ENCODE assay signal across 13 cellular contexts in genomic region chr6:147095316-147095715, GRCh38.
A peak's percentile ranks its signal among the peaks of the same experiment; 100 is the strongest.
DNase-seq lines count a peak whose midpoint lies in the region; ATAC-seq and TF ChIP-seq lines count a peak whose summit lies in the region.
"Had no signal": no experiment of that assay in that cellular context is flagged by ENCODE, and none has a peak within 500 bp of the region (broad histone marks: within the 10 kb centered on the region; RNA-seq: fewer than 3 reads in every experiment).

No MANE protein-coding gene starts in this region.

- H3K4me1 ChIP-seq in trophoblast cell (ENCODE audit: control insufficient read depth in 1 of 2, insufficient read depth in 2 of 2, low read length in 2 of 2) = no peaks in the 10 kb centered on the region
- H3K4me1 ChIP-seq: A549, Caco-2 had no signal

- H3K9ac ChIP-seq in trophoblast cell (ENCODE audit: low read length) = no peak overlapping the region

- no peak overlapping the region for H4K91ac ChIP-seq in trophoblast cell (ENCODE audit: low read depth, low read length)

- H3K4me3 ChIP-seq in fibroblast of mammary gland (ENCODE audit: control insufficient read depth, low read depth, low read length) = no peak overlapping the region
- H3K4me3 ChIP-seq in trophoblast cell (ENCODE audit: low read depth, low read length) = no peak overlapping the region
- H3K4me3 ChIP-seq: A549, GM23338 had no signal

- H3K27ac ChIP-seq in trophoblast cell (ENCODE audit: low read depth, low read length) = no peak overlapping the region
- no peak overlapping the region for H3K27ac ChIP-seq in substantia nigra (ENCODE audit: low read depth, low read length, poor library complexity, severe bottlenecking)
- H3K27ac ChIP-seq: A549 had no signal

- H3K36me3 ChIP-seq in trophoblast cell (ENCODE audit: control insufficient read depth in 1 of 2, insufficient read depth in 2 of 2, low read length in 2 of 2) = no peaks in the 10 kb centered on the region

- H3K9me3 ChIP-seq in trophoblast cell (ENCODE audit: insufficient read depth, low read depth, low read length) = no peaks in the 10 kb centered on the region
- H3K9me3 ChIP-seq: A549, Caco-2 had no signal

- WGBS in trophoblast cell (ENCODE audit: extremely low coverage, insufficient coverage, insufficient read length) = no CpG with 5 or more reads among the region's 3 CpGs

- H3K4me2 ChIP-seq in trophoblast cell (ENCODE audit: low read length) = no peak overlapping the region
- H3K4me2 ChIP-seq: A549, GM23338 had no signal

- H2BK12ac ChIP-seq in trophoblast cell (ENCODE audit: low read length) = no peak overlapping the region

- H2AK5ac ChIP-seq in trophoblast cell (ENCODE audit: low read length) = no peak overlapping the region

- no peaks in the 10 kb centered on the region for H3K27me3 ChIP-seq in trophoblast cell (ENCODE audit: insufficient read depth, low read length)

- H4K8ac ChIP-seq in trophoblast cell (ENCODE audit: low read depth, low read length) = no peak overlapping the region

- no peaks in the 10 kb centered on the region for H3K79me2 ChIP-seq in trophoblast cell (ENCODE audit: control insufficient read depth, insufficient read depth, low read length, poor library complexity)

- DNase-seq in LHCN-M2 (ENCODE audit: low read depth) = peak; percentile 34
- DNase-seq in fibroblast of mammary gland (ENCODE audit: low read depth) = peak; percentile 50
- peak; percentile 5 to 60 for DNase-seq in trophoblast cell
- no peak for DNase-seq in substantia nigra (lab: John Stamatoyannopoulos, UW)
- DNase-seq: Caco-2; CD8-positive, alpha-beta T cell; DMS53; GF-D8; H7 had no signal

- no peak overlapping the region for H3K4ac ChIP-seq in trophoblast cell (ENCODE audit: low read depth, low read length)

- H2BK5ac ChIP-seq in trophoblast cell (ENCODE audit: low read depth, low read length, poor library complexity) = no peak overlapping the region

- no peak overlapping the region for H3K23ac ChIP-seq in trophoblast cell (ENCODE audit: low read length)

- no peaks in the 10 kb centered on the region for H3K79me1 ChIP-seq in trophoblast cell (ENCODE audit: low read length)

- H2AFZ ChIP-seq in trophoblast cell (ENCODE audit: insufficient read depth, low read length, poor library complexity) = no peak overlapping the region
- H2AFZ ChIP-seq: GM23338 had no signal

- H3K18ac ChIP-seq in trophoblast cell (ENCODE audit: low read length) = no peak overlapping the region

- no peak for TF ChIP-seq CTCF in fibroblast of mammary gland (conservative IDR thresholded peaks at IDR 0.05; ENCODE audit: control insufficient read depth, insufficient read depth, low read depth, low read length)

- H3K14ac ChIP-seq in trophoblast cell (ENCODE audit: low read length) = no peak overlapping the region

- no peak overlapping the region for H4K12ac ChIP-seq in trophoblast cell (ENCODE audit: low read depth, low read length)

- no peak overlapping the region for H2BK120ac ChIP-seq in trophoblast cell (ENCODE audit: insufficient read depth, low read length, poor library complexity)

- ATAC-seq in HG03571 (IDR thresholded peaks at IDR 0.05; ENCODE audit: unreplicated experiment) (no peak), GM19035 (IDR thresholded peaks at IDR 0.05; ENCODE audit: unreplicated experiment) (no peak)
- ATAC-seq: A549; CD8-positive, alpha-beta T cell; GM23338 had no signal

Comparison
In these comparisons a context has a peak if more than half of its experiments do, and no peak if none do; other contexts are left out.
1. DNase-seq: peak in LHCN-M2 (single experiment), fibroblast of mammary gland (single experiment) and trophoblast cell (2 of 2); none in substantia nigra (0 of 49).